Comparison of ENCODE assay signal across 8 cellular contexts in the genomic region with DNA sequence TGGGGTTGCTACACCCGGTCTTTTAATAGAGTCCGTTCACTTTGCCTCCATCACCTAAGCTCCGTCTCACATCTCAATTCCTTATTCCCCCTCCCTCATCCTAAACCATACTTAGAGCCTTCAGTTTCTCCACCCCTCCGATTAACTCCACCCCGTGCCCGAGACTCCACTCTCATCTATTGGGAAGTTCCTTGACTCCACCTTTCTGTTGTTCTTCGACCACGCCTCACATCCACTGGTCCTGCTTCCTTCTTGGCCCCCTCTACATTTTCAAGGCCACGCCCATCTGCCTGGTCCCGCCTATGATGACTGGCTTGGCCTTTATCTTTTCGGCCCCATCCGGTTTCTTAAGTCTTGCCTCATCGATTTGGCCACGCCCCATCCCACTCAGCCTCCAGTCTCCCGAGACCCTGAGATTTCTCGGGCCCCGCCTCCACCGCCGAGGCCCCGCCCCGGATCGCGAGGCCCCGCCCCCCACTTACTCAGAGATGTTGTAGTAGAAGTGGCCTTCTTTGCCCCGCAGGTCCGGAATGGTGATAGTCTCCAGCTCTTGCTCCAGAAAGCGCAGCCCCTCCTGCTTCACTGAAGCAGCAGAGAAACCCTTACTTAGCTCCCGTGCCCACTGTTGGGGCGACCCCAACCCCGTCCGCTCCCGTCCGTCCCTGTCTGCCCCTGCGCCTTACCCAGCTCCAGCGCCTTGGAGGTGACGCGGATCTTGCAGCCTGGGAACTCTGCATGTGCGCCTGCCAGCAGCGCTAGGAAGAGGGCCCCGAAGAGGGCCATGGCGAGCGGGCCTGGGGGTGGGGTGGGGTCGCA. TPM values are rescaled to one million over a fixed set of nuclear protein-coding genes. Genes with fewer than 3 reads are reported as not detected.
DNase-seq lines count a peak whose midpoint lies in the region; ATAC-seq and TF ChIP-seq lines count a peak whose summit lies in the region.

No MANE protein-coding gene starts in this region.

- 5% methylated on average over 31 to 35 of the region's 43 CpGs for WGBS in mesodermal cell (ENCODE audit: insufficient coverage in 2 of 2), 2 experiments

- in situ Hi-C loops in ACHN (cut with HindIII; ENCODE audit: low pct_ligation_motif_present, low pct_unique_long_range_greater_than_20kb, low sequenced_read_pairs), result no loop called here

- ATAC-seq in GM18870 (IDR thresholded peaks at IDR 0.05; ENCODE audit: unreplicated experiment), result peak; percentile 85
- ATAC-seq in HG03103 (IDR thresholded peaks at IDR 0.05; ENCODE audit: low read depth, unreplicated experiment), result peak; percentile 84

- peak overlapping the region; percentile 90 for H3K27ac ChIP-seq in mesodermal cell (ENCODE audit: low read depth, low read length, severe bottlenecking)

- DNase-seq in ACHN, result peak; percentile 99
- peak; percentile 100 for DNase-seq in NCI-H82 (lab: John Stamatoyannopoulos, UW)
- peak; percentile 94 to 98 (median 97) for DNase-seq in activated CD8-positive, alpha-beta memory T cell treated with anti-CD3 and anti-CD28 coated beads for 48 hours (ENCODE audit: low read depth in 2 of 3, low spot score in 2 of 3)
- peak; percentile 98 for DNase-seq in endothelial cell (ENCODE audit: low spot score)
- peak; percentile 78 for DNase-seq in stimulated activated CD8-positive, alpha-beta memory T cell treated with anti-CD3 and anti-CD28 coated beads, Interleukin-15, amount 100 ng/mL, for 1 hour (ENCODE audit: low read depth)

- H3K4me3 Mint-ChIP-seq in endothelial cell (ENCODE audit: unreplicated experiment), result peak overlapping the region; percentile 82

- H3K9me3 Mint-ChIP-seq in endothelial cell (ENCODE audit: unreplicated experiment), result no peaks in the 10 kb centered on the region

- H3K9me3 ChIP-seq in mesodermal cell (ENCODE audit: control insufficient read depth, low read length), result no peaks in the 10 kb centered on the region

- TF ChIP-seq CTCF in endothelial cell (IDR thresholded peaks at IDR 0.05; ENCODE audit: unreplicated experiment), result no peak

- H3K4me1 ChIP-seq in mesodermal cell (ENCODE audit: control insufficient read depth, insufficient read depth, low read length, poor library complexity, severe bottlenecking), result no peaks in the 10 kb centered on the region

- H3K36me3 Mint-ChIP-seq in endothelial cell (ENCODE audit: low read depth, unreplicated experiment), result peaks cover 11% of the 10 kb centered on the region

- H3K36me3 ChIP-seq in mesodermal cell (ENCODE audit: control insufficient read depth, insufficient read depth, low read length), result peaks cover 40% of the 10 kb centered on the region

- H3K4me1 Mint-ChIP-seq in endothelial cell (ENCODE audit: unreplicated experiment), result peaks cover 11% of the 10 kb centered on the region

- peak overlapping the region; percentile 57 for H3K27ac Mint-ChIP-seq in endothelial cell (ENCODE audit: unreplicated experiment)

- peak overlapping the region; percentile 54 for H3K4me3 ChIP-seq in mesodermal cell (ENCODE audit: extremely low read depth, insufficient read depth, low read length, poor library complexity, severe bottlenecking)

- H3K27me3 Mint-ChIP-seq in endothelial cell (ENCODE audit: unreplicated experiment), result peaks cover 10% of the 10 kb centered on the region

RNA-seq across cellular contexts. Expression of a gene that starts 1.1 kb away (rescaled TPM):
- 41.3 TPM for total RNA-seq in endothelial cell (ENCODE audit: unreplicated experiment)
- polyA plus RNA-seq in mesodermal cell (2013, experiment 1 of 2), result 142 TPM
- 122 TPM for polyA plus RNA-seq in mesodermal cell (2013, experiment 2 of 2)

RNA-seq across cellular contexts. Expression of a gene that starts 19.7 kb away (rescaled TPM):
- 62.7 TPM for total RNA-seq in endothelial cell (ENCODE audit: unreplicated experiment)
- polyA plus RNA-seq in mesodermal cell (2013, experiment 1 of 2), result 60.2 TPM
- polyA plus RNA-seq in mesodermal cell (2013, experiment 2 of 2), result 51.1 TPM

RNA-seq across cellular contexts. Expression of a gene that starts 19.9 kb away (rescaled TPM):
- 3.6 TPM for total RNA-seq in endothelial cell (ENCODE audit: unreplicated experiment)
- polyA plus RNA-seq in mesodermal cell (2013, experiment 1 of 2), result 1.7 TPM
- 1.2 TPM for polyA plus RNA-seq in mesodermal cell (2013, experiment 2 of 2)

RNA-seq across cellular contexts. Expression of a gene that starts 23.5 kb away (rescaled TPM):
- 0.62 TPM for total RNA-seq in endothelial cell (ENCODE audit: unreplicated experiment)
- polyA plus RNA-seq in mesodermal cell (2013, experiment 1 of 2), result 1.1 TPM
- polyA plus RNA-seq in mesodermal cell (2013, experiment 2 of 2), result 0.61 TPM

RNA-seq across cellular contexts. Expression of a gene that starts 23.6 kb away (rescaled TPM):
- 34.8 TPM for total RNA-seq in endothelial cell (ENCODE audit: unreplicated experiment)
- polyA plus RNA-seq in mesodermal cell (2013, experiment 1 of 2), result 32.8 TPM
- 27.7 TPM for polyA plus RNA-seq in mesodermal cell (2013, experiment 2 of 2)

Comparison
In these comparisons a context has a peak if more than half of its experiments do, and no peak if none do; other contexts are left out.
1. Peak in every context shown above with its lines: DNase-seq, ATAC-seq, H3K4me3 ChIP-seq and H3K27ac ChIP-seq.